21 cellular contexts compared by ENCODE assay signal in genomic region chr16:30622455-30623032, GRCh38. TPM values are rescaled to one million over a fixed set of nuclear protein-coding genes. Genes with fewer than 3 reads are reported as not detected.
DNase-seq lines count a peak whose midpoint lies in the region; ATAC-seq, FAIRE-seq and TF ChIP-seq lines count a peak whose summit lies in the region.
"Had no signal": no experiment of that assay in that cellular context is flagged by ENCODE, and none has a peak within 500 bp of the region (broad histone marks: within the 10 kb centered on the region; RNA-seq: fewer than 3 reads in every experiment).

No MANE protein-coding gene starts in this region.

- H3K36me3 Mint-ChIP-seq in brain = no peaks in the 10 kb centered on the region
- H3K36me3 Mint-ChIP-seq: CD8-positive, alpha-beta T cell had no signal

- TF ChIP-seq CTCF in brain (conservative IDR thresholded peaks at IDR 0.05) (no peak), HepG2 (CRISPR knock-in tag; IDR thresholded peaks at IDR 0.05) (no peak), gastroesophageal sphincter (IDR thresholded peaks at IDR 0.05) (no peak), esophagus muscularis mucosa (IDR thresholded peaks at IDR 0.05) (no peak)

- in situ Hi-C loops in HepG2 (cut with HindIII; ENCODE audit: extremely low pct_ligation_motif_present, low pct_unique_long_range_greater_than_20kb) = loop anchor here (5.0 kb wide), 1 partner anchor 50 kb away; the partner anchor contains the start of gene ZNF688

- TF ChIP-seq EP300 in HepG2 (IDR thresholded peaks at IDR 0.05; ENCODE audit: low read depth in 2 of 2, low read length in 2 of 2) (no peak), HepG2 (CRISPR knock-in tag; IDR thresholded peaks at IDR 0.05; ENCODE audit: borderline replicate concordance) (no peak), gastroesophageal sphincter (IDR thresholded peaks at IDR 0.05) (no peak), esophagus muscularis mucosa (IDR thresholded peaks at IDR 0.05) (no peak)

- peak overlapping the region in 4 of 5 experiments; percentile 11 to 79 (median 43) for H3K27ac Mint-ChIP-seq in brain
- H3K27ac Mint-ChIP-seq: CD8-positive, alpha-beta T cell had no signal

- no TSS peak for BruUV-seq in HepG2 (replicated peaks; lab: Mats Ljungman, UMichigan)

- 16% methylated on average over 10 of the region's 10 CpGs for WGBS in HepG2 (ENCODE audit: low lambda C conversion rate)
- 34 to 66% methylated on average over 9 of the region's 10 CpGs for WGBS in gastroesophageal sphincter (ENCODE audit: low coverage in 1 of 2), 2 donors
- WGBS in esophagus muscularis mucosa = 76% methylated on average over 9 of the region's 10 CpGs

- DNase-seq in OCI-M1 (lab: John Stamatoyannopoulos, UW) = peak; percentile 38
- DNase-seq in HepG2 (ENCODE audit: low spot score) = no peak
- no peak for DNase-seq in RKO (ENCODE audit: low spot score)
- no peak for DNase-seq in esophagus muscularis mucosa (ENCODE audit: extremely low spot score)
- DNase-seq: C1 segment of cervical spinal cord; Caco-2; CD8-positive, alpha-beta T cell; GDM1; KBM-7; NCI-H1105 treated with DMSO at 0.1 percent for 48 hours; NCI-H1930; NCI-H446; NCI-H524 treated with DMSO at 0.1 percent for 48 hours; NCI-H774; PC-9 had no signal

- no peaks in the 10 kb centered on the region for H3K9me3 ChIP-seq in HepG2 (ENCODE audit: low read length)
- H3K9me3 ChIP-seq in gastroesophageal sphincter = no peaks in the 10 kb centered on the region
- no peaks in the 10 kb centered on the region for H3K9me3 ChIP-seq in esophagus muscularis mucosa
- H3K9me3 ChIP-seq: Caco-2 had no signal

- no peaks in the 10 kb centered on the region for H3K79me2 ChIP-seq in HepG2 (ENCODE audit: insufficient read depth, low read length)

- no peaks in the 10 kb centered on the region for H4K20me1 ChIP-seq in HepG2 (ENCODE audit: insufficient read depth, low read length)

- H3K4me3 Mint-ChIP-seq in brain = no peak overlapping the region
- H3K4me3 Mint-ChIP-seq: CD8-positive, alpha-beta T cell had no signal

- H3K9ac ChIP-seq in HepG2 (ENCODE audit: insufficient read depth, low read depth, low read length) = no peak overlapping the region

- CTCF ChIA-PET in HepG2 (lab: Yijun Ruan, JAX; ENCODE audit: low intra/inter-chr PET ratio, low total read pairs) = no interaction called here

- H3K27ac ChIP-seq in HepG2 (ENCODE audit: extremely low read length, insufficient read depth, low read length) (no peak overlapping the region), gastroesophageal sphincter (no peak overlapping the region), esophagus muscularis mucosa (replicated peaks in 1 of 4) (no peak overlapping the region)
- H3K27ac ChIP-seq: PC-9 had no signal

- peak overlapping the region; percentile 73 for H3K4me2 ChIP-seq in HepG2 (ENCODE audit: low read depth, low read length)
- H3K4me2 ChIP-seq: PC-9 had no signal

- ATAC-seq in HepG2 = no peak; the same call in 2 of the 3 replicates
- no peak for ATAC-seq in GM19035 (IDR thresholded peaks at IDR 0.05; ENCODE audit: unreplicated experiment)
- ATAC-seq in gastroesophageal sphincter = no peak
- ATAC-seq: CD8-positive, alpha-beta T cell; GM12878 had no signal

- no peak for TF ChIP-seq POLR2A in HepG2 (IDR thresholded peaks at IDR 0.05; ENCODE audit: insufficient read depth in 1 of 2, low read depth in 2 of 2, low read length in 2 of 2)
- no peak for TF ChIP-seq POLR2A in gastroesophageal sphincter (IDR thresholded peaks at IDR 0.05)
- no peak for TF ChIP-seq POLR2A in esophagus muscularis mucosa (IDR thresholded peaks at IDR 0.05; ENCODE audit: low read depth)

- H3K4me3 ChIP-seq in HepG2 (replicated peaks in 1 of 3; ENCODE audit: insufficient read depth in 1 of 3, low read depth in 2 of 3, low read length in 3 of 3) (no peak overlapping the region), gastroesophageal sphincter (no peak overlapping the region), esophagus muscularis mucosa (no peak overlapping the region)
- H3K4me3 ChIP-seq: GM12878, MG63, PC-9 had no signal

- POLR2A ChIA-PET in HepG2 (lab: Yijun Ruan, JAX) = interaction anchor here (1.1 to 6.5 kb wide), 4 partner anchors 12 to 482 kb away, joined by 3 to 46 read pairs (median 3); partner anchors contain the start of gene ZNF689

- intact Hi-C loops in HepG2 (cut with micrococcal nuclease; ENCODE audit: unreplicated experiment) (no loop called here), esophagus muscularis mucosa (cut with DNase I) (no loop called here)

- no peak overlapping the region for H2AFZ ChIP-seq in HepG2 (ENCODE audit: low read length)
- H2AFZ ChIP-seq: PC-9 had no signal

- peaks cover 60% of the 10 kb centered on the region for H3K4me1 Mint-ChIP-seq in brain

- TF ChIP-seq RAD21 in HepG2 (CRISPR knock-in tag; IDR thresholded peaks at IDR 0.05) = no peak

- H3K9me3 Mint-ChIP-seq in brain = peaks cover 0 to under 1% (median 0%) of the 10 kb centered on the region in 5 experiments
- H3K9me3 Mint-ChIP-seq: CD8-positive, alpha-beta T cell had no signal

- H3K36me3 ChIP-seq in HepG2 (replicated peaks in 1 of 2; ENCODE audit: control insufficient read depth in 1 of 2, insufficient read depth in 2 of 2, low read length in 2 of 2) (no peaks in the 10 kb centered on the region), gastroesophageal sphincter (no peaks in the 10 kb centered on the region), esophagus muscularis mucosa (no peaks in the 10 kb centered on the region)
- H3K36me3 ChIP-seq: MG63 had no signal

- peaks cover 5% of the 10 kb centered on the region for H3K27me3 Mint-ChIP-seq in brain

- no peak for FAIRE-seq in HepG2 (lab: Jason Lieb, UNC)
- FAIRE-seq: GM12878, H1 had no signal

- H3K4me1 ChIP-seq in HepG2 (ENCODE audit: insufficient read depth, low read length) = peaks cover 81% of the 10 kb centered on the region
- H3K4me1 ChIP-seq in gastroesophageal sphincter = no peaks in the 10 kb centered on the region
- H3K4me1 ChIP-seq in esophagus muscularis mucosa = no peaks in the 10 kb centered on the region
- H3K4me1 ChIP-seq: Caco-2 had no signal

- H3K27me3 ChIP-seq in HepG2 (ENCODE audit: control insufficient read depth in 1 of 2, insufficient read depth in 2 of 2, low read length in 2 of 2) (peaks cover 0 to 19% of the 10 kb centered on the region in 2 experiments; a peak in 3 of 5 replicates), gastroesophageal sphincter (peaks cover 18% of the 10 kb centered on the region), esophagus muscularis mucosa (peaks cover 0 to 5% (median 0%) of the 10 kb centered on the region in 4 donors)
- H3K27me3 ChIP-seq: MG63 had no signal

RNA-seq across cellular contexts. Expression of gene ZNF689, which starts 12.4 kb away (rescaled TPM):
- polyA plus RNA-seq in brain (ENCODE audit: insufficient read depth, low read depth, low replicate concordance) (10.9 TPM), HepG2 (2011; rRNA removed) (9.7 and 11.9 TPM in 2 replicates)
- total RNA-seq in HepG2 (2016; rRNA removed; fragmentation: Illumina TruSeq; extraction: Trizol) (19.5 and 22.7 TPM in 2 replicates), gastroesophageal sphincter (10 to 100 TPM in 2 of 4 donors, 1 to 10 TPM in 2; 9.7 to 13.1 (median 11.4) TPM), esophagus muscularis mucosa (10 to 100 TPM in 3 of 4 donors, 1 to 10 TPM in 1; 9.1 to 14.5 (median 13.9) TPM)
- total RNA-seq in HepG2 (2016; cell fraction: cytosol; rRNA removed; fragmentation: Illumina TruSeq; extraction: Trizol; ENCODE audit: low read depth) = 4.4 and 4.7 TPM in 2 replicates
- total RNA-seq in HepG2 (2016; cell fraction: insoluble cytoplasmic fraction; rRNA removed; fragmentation: Illumina TruSeq; extraction: Trizol) = 18.5 and 18.8 TPM in 2 replicates
- total RNA-seq in HepG2 (2016; cell fraction: membrane; rRNA removed; fragmentation: Illumina TruSeq; extraction: Trizol) = 17.9 and 18.1 TPM in 2 replicates
- total RNA-seq in HepG2 (2016; cell fraction: nucleus; rRNA removed; fragmentation: Illumina TruSeq; extraction: Trizol) = 10.6 and 14.1 TPM in 2 replicates
- 9.3 and 9.8 TPM in 2 replicates for polyA plus RNA-seq in HepG2 (2011; cell fraction: cytosol; rRNA removed)
- 19.3 and 19.5 TPM in 2 replicates for polyA plus RNA-seq in HepG2 (2011; cell fraction: nucleus; rRNA removed)
- polyA plus RNA-seq in HepG2 (2012) = 8.9 and 9.8 TPM in 2 replicates
- polyA plus RNA-seq in HepG2 (2016; cell fraction: cytosol; fragmentation: Illumina TruSeq; extraction: Trizol; ENCODE audit: low read depth) = 2.5 and 2.8 TPM in 2 replicates
- polyA plus RNA-seq in HepG2 (2016; cell fraction: insoluble cytoplasmic fraction; fragmentation: Illumina TruSeq; extraction: Trizol; ENCODE audit: low read depth) = 17.8 and 20.4 TPM in 2 replicates
- polyA plus RNA-seq in HepG2 (2016; cell fraction: membrane; fragmentation: Illumina TruSeq; extraction: Trizol; ENCODE audit: low read depth) = 9.1 and 9.3 TPM in 2 replicates
- polyA plus RNA-seq in HepG2 (2016; cell fraction: nucleus; fragmentation: Illumina TruSeq; extraction: Trizol; ENCODE audit: insufficient read depth, low read depth) = 15.4 and 16.6 TPM in 2 replicates
- polyA minus RNA-seq in HepG2 (2011; rRNA and poly(A)+ RNA removed; ENCODE audit: low replicate concordance) = 20.5 and 25.2 TPM in 2 replicates
- polyA minus RNA-seq in HepG2 (2011; cell fraction: cytosol; rRNA and poly(A)+ RNA removed) = 13.1 and 17.3 TPM in 2 replicates
- polyA minus RNA-seq in HepG2 (2011; cell fraction: nucleus; rRNA and poly(A)+ RNA removed) = 14.9 and 15.7 TPM in 2 replicates

RNA-seq across cellular contexts. Expression of gene PRR14, which starts 28.2 kb away (rescaled TPM):
- polyA plus RNA-seq in brain (ENCODE audit: insufficient read depth, low read depth, low replicate concordance) = 69.8 TPM
- total RNA-seq in HepG2 (2016; rRNA removed; fragmentation: Illumina TruSeq; extraction: Trizol) = 9.1 and 11.0 TPM in 2 replicates
- total RNA-seq in HepG2 (2016; cell fraction: cytosol; rRNA removed; fragmentation: Illumina TruSeq; extraction: Trizol; ENCODE audit: low read depth) = 8.4 TPM in 2 replicates
- 6.9 and 9.6 TPM in 2 replicates for total RNA-seq in HepG2 (2016; cell fraction: insoluble cytoplasmic fraction; rRNA removed; fragmentation: Illumina TruSeq; extraction: Trizol)
- total RNA-seq in HepG2 (2016; cell fraction: membrane; rRNA removed; fragmentation: Illumina TruSeq; extraction: Trizol) = 15.8 and 18.7 TPM in 2 replicates
- 17.7 and 22.5 TPM in 2 replicates for total RNA-seq in HepG2 (2016; cell fraction: nucleus; rRNA removed; fragmentation: Illumina TruSeq; extraction: Trizol)
- 8.4 and 9.2 TPM in 2 replicates for polyA plus RNA-seq in HepG2 (2011; rRNA removed)
- polyA plus RNA-seq in HepG2 (2011; cell fraction: cytosol; rRNA removed) = 3.3 and 4.5 TPM in 2 replicates
- 64.8 and 74.5 TPM in 2 replicates for polyA plus RNA-seq in HepG2 (2011; cell fraction: nucleus; rRNA removed)
- polyA plus RNA-seq in HepG2 (2012) = 16.5 and 32.3 TPM in 2 replicates
- polyA plus RNA-seq in HepG2 (2016; cell fraction: cytosol; fragmentation: Illumina TruSeq; extraction: Trizol; ENCODE audit: low read depth) = 27.2 and 27.7 TPM in 2 replicates
- 18.2 and 24.7 TPM in 2 replicates for polyA plus RNA-seq in HepG2 (2016; cell fraction: insoluble cytoplasmic fraction; fragmentation: Illumina TruSeq; extraction: Trizol; ENCODE audit: low read depth)
- 38.9 and 40.6 TPM in 2 replicates for polyA plus RNA-seq in HepG2 (2016; cell fraction: membrane; fragmentation: Illumina TruSeq; extraction: Trizol; ENCODE audit: low read depth)
- polyA plus RNA-seq in HepG2 (2016; cell fraction: nucleus; fragmentation: Illumina TruSeq; extraction: Trizol; ENCODE audit: insufficient read depth, low read depth) = 77.8 and 81.5 TPM in 2 replicates
- polyA minus RNA-seq in HepG2 (2011; rRNA and poly(A)+ RNA removed; ENCODE audit: low replicate concordance) = 5.4 and 5.5 TPM in 2 replicates
- polyA minus RNA-seq in HepG2 (2011; cell fraction: cytosol; rRNA and poly(A)+ RNA removed) = 7.9 and 8.3 TPM in 2 replicates
- polyA minus RNA-seq in HepG2 (2011; cell fraction: nucleus; rRNA and poly(A)+ RNA removed) = 8.9 and 10.8 TPM in 2 replicates
- 10 to 100 TPM; 21.7 to 49.2 (median 41.8) TPM for total RNA-seq in gastroesophageal sphincter
- total RNA-seq in esophagus muscularis mucosa = 10 to 100 TPM; 30.3 to 54.0 (median 41.2) TPM

RNA-seq across cellular contexts. Expression of gene FBRS, which starts 35.7 kb away (rescaled TPM):
- 72.1 TPM for polyA plus RNA-seq in brain (ENCODE audit: insufficient read depth, low read depth, low replicate concordance)
- 10.1 and 16.2 TPM in 2 replicates for total RNA-seq in HepG2 (2016; rRNA removed; fragmentation: Illumina TruSeq; extraction: Trizol)
- total RNA-seq in HepG2 (2016; cell fraction: cytosol; rRNA removed; fragmentation: Illumina TruSeq; extraction: Trizol; ENCODE audit: low read depth) = 22.4 and 23.4 TPM in 2 replicates
- total RNA-seq in HepG2 (2016; cell fraction: insoluble cytoplasmic fraction; rRNA removed; fragmentation: Illumina TruSeq; extraction: Trizol) = 7.9 and 15.3 TPM in 2 replicates
- total RNA-seq in HepG2 (2016; cell fraction: membrane; rRNA removed; fragmentation: Illumina TruSeq; extraction: Trizol) = 18.4 and 19.8 TPM in 2 replicates
- 21.9 and 27.5 TPM in 2 replicates for total RNA-seq in HepG2 (2016; cell fraction: nucleus; rRNA removed; fragmentation: Illumina TruSeq; extraction: Trizol)
- polyA plus RNA-seq in HepG2 (2011; rRNA removed) = 13.7 and 14.8 TPM in 2 replicates
- 3.3 and 5.2 TPM in 2 replicates for polyA plus RNA-seq in HepG2 (2011; cell fraction: cytosol; rRNA removed)
- polyA plus RNA-seq in HepG2 (2011; cell fraction: nucleus; rRNA removed) = 105 and 114 TPM in 2 replicates
- 26.9 and 27.9 TPM in 2 replicates for polyA plus RNA-seq in HepG2 (2012)
- 3.9 TPM in 2 replicates for polyA plus RNA-seq in HepG2 (2016; cell fraction: cytosol; fragmentation: Illumina TruSeq; extraction: Trizol; ENCODE audit: low read depth)
- polyA plus RNA-seq in HepG2 (2016; cell fraction: insoluble cytoplasmic fraction; fragmentation: Illumina TruSeq; extraction: Trizol; ENCODE audit: low read depth) = 20.3 and 27.9 TPM in 2 replicates
- polyA plus RNA-seq in HepG2 (2016; cell fraction: membrane; fragmentation: Illumina TruSeq; extraction: Trizol; ENCODE audit: low read depth) = 7.5 and 9.2 TPM in 2 replicates
- 74.8 and 79.3 TPM in 2 replicates for polyA plus RNA-seq in HepG2 (2016; cell fraction: nucleus; fragmentation: Illumina TruSeq; extraction: Trizol; ENCODE audit: insufficient read depth, low read depth)
- 18.8 and 22.6 TPM in 2 replicates for polyA minus RNA-seq in HepG2 (2011; rRNA and poly(A)+ RNA removed; ENCODE audit: low replicate concordance)
- 8.0 and 10.7 TPM in 2 replicates for polyA minus RNA-seq in HepG2 (2011; cell fraction: cytosol; rRNA and poly(A)+ RNA removed)
- 80.9 and 81.4 TPM in 2 replicates for polyA minus RNA-seq in HepG2 (2011; cell fraction: nucleus; rRNA and poly(A)+ RNA removed)
- total RNA-seq in gastroesophageal sphincter = 10 to 100 TPM; 19.9 to 52.1 (median 32.8) TPM
- 10 to 100 TPM; 26.2 to 63.4 (median 37.8) TPM for total RNA-seq in esophagus muscularis mucosa

RNA-seq across cellular contexts. Expression of gene ZNF785, which starts 37.0 kb away (rescaled TPM):
- polyA plus RNA-seq in brain (ENCODE audit: insufficient read depth, low read depth, low replicate concordance) (13.3 TPM), HepG2 (2011; rRNA removed) (0.01 TPM in 1 of 2 replicates, not detected in the other)
- total RNA-seq in HepG2 (2016; rRNA removed; fragmentation: Illumina TruSeq; extraction: Trizol) (not detected in 2 replicates), gastroesophageal sphincter (10 to 100 TPM in 3 of 4 donors, 1 to 10 TPM in 1; 6.9 to 17.0 (median 12.2) TPM), esophagus muscularis mucosa (10 to 100 TPM in 1 of 4 donors, 1 to 10 TPM in 3; 6.8 to 10.9 (median 7.3) TPM)
- not detected in 2 replicates for total RNA-seq in HepG2 (2016; cell fraction: cytosol; rRNA removed; fragmentation: Illumina TruSeq; extraction: Trizol; ENCODE audit: low read depth)
- total RNA-seq in HepG2 (2016; cell fraction: insoluble cytoplasmic fraction; rRNA removed; fragmentation: Illumina TruSeq; extraction: Trizol) = not detected in 2 replicates
- not detected in 2 replicates for total RNA-seq in HepG2 (2016; cell fraction: membrane; rRNA removed; fragmentation: Illumina TruSeq; extraction: Trizol)
- total RNA-seq in HepG2 (2016; cell fraction: nucleus; rRNA removed; fragmentation: Illumina TruSeq; extraction: Trizol) = not detected in 2 replicates
- 0.03 TPM in 1 of 2 replicates, not detected in the other for polyA plus RNA-seq in HepG2 (2011; cell fraction: cytosol; rRNA removed)
- 0.05 TPM in 1 of 2 replicates, not detected in the other for polyA plus RNA-seq in HepG2 (2011; cell fraction: nucleus; rRNA removed)
- polyA plus RNA-seq in HepG2 (2012) = 0.11 TPM in 1 of 2 replicates, not detected in the other
- polyA plus RNA-seq in HepG2 (2016; cell fraction: cytosol; fragmentation: Illumina TruSeq; extraction: Trizol; ENCODE audit: low read depth) = not detected in 2 replicates
- polyA plus RNA-seq in HepG2 (2016; cell fraction: insoluble cytoplasmic fraction; fragmentation: Illumina TruSeq; extraction: Trizol; ENCODE audit: low read depth) = not detected in 2 replicates
- polyA plus RNA-seq in HepG2 (2016; cell fraction: membrane; fragmentation: Illumina TruSeq; extraction: Trizol; ENCODE audit: low read depth) = not detected in 2 replicates
- not detected in 2 replicates for polyA plus RNA-seq in HepG2 (2016; cell fraction: nucleus; fragmentation: Illumina TruSeq; extraction: Trizol; ENCODE audit: insufficient read depth, low read depth)
- 10.5 TPM in 1 of 2 replicates, not detected in the other for polyA minus RNA-seq in HepG2 (2011; rRNA and poly(A)+ RNA removed; ENCODE audit: low replicate concordance)
- polyA minus RNA-seq in HepG2 (2011; cell fraction: cytosol; rRNA and poly(A)+ RNA removed) = not detected in 2 replicates
- not detected in 2 replicates for polyA minus RNA-seq in HepG2 (2011; cell fraction: nucleus; rRNA and poly(A)+ RNA removed)

RNA-seq across cellular contexts. Expression of gene ZNF688, which starts 51.0 kb away (rescaled TPM):
- polyA plus RNA-seq in brain (ENCODE audit: insufficient read depth, low read depth, low replicate concordance) (25.1 TPM), HepG2 (2011; rRNA removed) (2.4 and 2.9 TPM in 2 replicates)
- total RNA-seq in HepG2 (2016; rRNA removed; fragmentation: Illumina TruSeq; extraction: Trizol) (5.4 and 5.8 TPM in 2 replicates), gastroesophageal sphincter (10 to 100 TPM; 15.9 to 22.1 (median 20.8) TPM), esophagus muscularis mucosa (10 to 100 TPM; 17.6 to 33.4 (median 23.5) TPM)
- 13.1 and 13.2 TPM in 2 replicates for total RNA-seq in HepG2 (2016; cell fraction: cytosol; rRNA removed; fragmentation: Illumina TruSeq; extraction: Trizol; ENCODE audit: low read depth)
- total RNA-seq in HepG2 (2016; cell fraction: insoluble cytoplasmic fraction; rRNA removed; fragmentation: Illumina TruSeq; extraction: Trizol) = 4.0 and 4.8 TPM in 2 replicates
- 8.5 and 11.4 TPM in 2 replicates for total RNA-seq in HepG2 (2016; cell fraction: membrane; rRNA removed; fragmentation: Illumina TruSeq; extraction: Trizol)
- total RNA-seq in HepG2 (2016; cell fraction: nucleus; rRNA removed; fragmentation: Illumina TruSeq; extraction: Trizol) = 2.6 and 3.6 TPM in 2 replicates
- 2.7 and 3.8 TPM in 2 replicates for polyA plus RNA-seq in HepG2 (2011; cell fraction: cytosol; rRNA removed)
- polyA plus RNA-seq in HepG2 (2011; cell fraction: nucleus; rRNA removed) = 4.5 TPM in 2 replicates
- 2.3 and 3.6 TPM in 2 replicates for polyA plus RNA-seq in HepG2 (2012)
- 17.2 and 20.6 TPM in 2 replicates for polyA plus RNA-seq in HepG2 (2016; cell fraction: cytosol; fragmentation: Illumina TruSeq; extraction: Trizol; ENCODE audit: low read depth)
- polyA plus RNA-seq in HepG2 (2016; cell fraction: insoluble cytoplasmic fraction; fragmentation: Illumina TruSeq; extraction: Trizol; ENCODE audit: low read depth) = 5.4 and 6.1 TPM in 2 replicates
- 16.0 and 17.2 TPM in 2 replicates for polyA plus RNA-seq in HepG2 (2016; cell fraction: membrane; fragmentation: Illumina TruSeq; extraction: Trizol; ENCODE audit: low read depth)
- 6.9 and 8.3 TPM in 2 replicates for polyA plus RNA-seq in HepG2 (2016; cell fraction: nucleus; fragmentation: Illumina TruSeq; extraction: Trizol; ENCODE audit: insufficient read depth, low read depth)
- 1.7 and 2.7 TPM in 2 replicates for polyA minus RNA-seq in HepG2 (2011; rRNA and poly(A)+ RNA removed; ENCODE audit: low replicate concordance)
- polyA minus RNA-seq in HepG2 (2011; cell fraction: cytosol; rRNA and poly(A)+ RNA removed) = 1.8 and 2.9 TPM in 2 replicates
- 2.0 and 2.4 TPM in 2 replicates for polyA minus RNA-seq in HepG2 (2011; cell fraction: nucleus; rRNA and poly(A)+ RNA removed)
